Comparison of ENCODE assay signal across 29 cellular contexts in genomic region chr1:62207187-62207586, GRCh38. TPM values are rescaled to one million over a fixed set of nuclear protein-coding genes. Genes with fewer than 3 reads are reported as not detected.
A peak's percentile ranks its signal among the peaks of the same experiment; 100 is the strongest.
DNase-seq lines count a peak whose midpoint lies in the region; ATAC-seq, FAIRE-seq and TF ChIP-seq lines count a peak whose summit lies in the region.
"Had no signal": no experiment of that assay in that cellular context is flagged by ENCODE, and none has a peak within 500 bp of the region (broad histone marks: within the 10 kb centered on the region; RNA-seq: fewer than 3 reads in every experiment).

No MANE protein-coding gene starts in this region.

- 4% methylated on average over 2 of the region's 2 CpGs for WGBS in HepG2 (ENCODE audit: low lambda C conversion rate)
- 83% methylated on average over 2 of the region's 2 CpGs for WGBS in right lobe of liver (ENCODE audit: insufficient coverage, low coverage, low lambda C conversion rate, missing lambda C conversion rate)
- WGBS in K562 (ENCODE audit: insufficient coverage, low coverage, missing lambda C conversion rate), result 0% methylated on average over 2 of the region's 2 CpGs

- CTCF ChIA-PET in HepG2 (lab: Yijun Ruan, JAX; ENCODE audit: low intra/inter-chr PET ratio, low total read pairs), result no interaction called here
- CTCF ChIA-PET in K562 (lab: Yijun Ruan, JAX; ENCODE audit: low intra/inter-chr PET ratio), result no interaction called here

- POLR2A ChIA-PET in HepG2 (lab: Yijun Ruan, JAX), result no interaction called here
- POLR2A ChIA-PET in K562 (lab: Yijun Ruan, JAX), result no interaction called here

- TF ChIP-seq CTCF in HepG2 (CRISPR knock-in tag; IDR thresholded peaks at IDR 0.05) (no peak), right lobe of liver (IDR thresholded peaks at IDR 0.05) (no peak), K562 (IDR thresholded peaks at IDR 0.05 in 2 of 3, conservative IDR thresholded peaks at IDR 0.05 in 1 of 3; ENCODE audit: insufficient read depth in 2 of 3, low read depth in 1 of 3, low read length in 3 of 3) (no peak), upper lobe of right lung (IDR thresholded peaks at IDR 0.05) (no peak)

- no peak overlapping the region for H3K9ac ChIP-seq in HepG2 (ENCODE audit: insufficient read depth, low read depth, low read length)
- no peak overlapping the region for H3K9ac ChIP-seq in K562 (ENCODE audit: insufficient read depth in 1 of 2, low read depth in 2 of 2, low read length in 2 of 2)
- H3K9ac ChIP-seq: BLaER1 had no signal

- no peaks in the 10 kb centered on the region for H4K20me1 ChIP-seq in HepG2 (ENCODE audit: insufficient read depth, low read length)
- H4K20me1 ChIP-seq in K562 (replicated peaks; ENCODE audit: control insufficient read depth, insufficient read depth, low read length), result no peaks in the 10 kb centered on the region
- H4K20me1 ChIP-seq: BLaER1 had no signal

- ATAC-seq in HepG2 (no peak), right lobe of liver (no peak), K562 (no peak), upper lobe of right lung (no peak)
- ATAC-seq: CD8-positive, alpha-beta T cell; HCT116 had no signal

- in situ Hi-C loops in HepG2 (cut with HindIII; ENCODE audit: extremely low pct_ligation_motif_present, low pct_unique_long_range_greater_than_20kb), result no loop called here
- in situ Hi-C loops in K562 (cut with MboI), result no loop called here

- TF ChIP-seq EP300 in HepG2 (IDR thresholded peaks at IDR 0.05; ENCODE audit: low read depth in 2 of 2, low read length in 2 of 2), result no peak
- no peak for TF ChIP-seq EP300 in HepG2 (CRISPR knock-in tag; IDR thresholded peaks at IDR 0.05; ENCODE audit: borderline replicate concordance)
- TF ChIP-seq EP300 in K562 (IDR thresholded peaks at IDR 0.05; ENCODE audit: low read length), result no peak

- H3K4me2 ChIP-seq in HepG2 (ENCODE audit: low read depth, low read length) (no peak overlapping the region), K562 (ENCODE audit: insufficient read depth, low read length) (no peak overlapping the region)
- H3K4me2 ChIP-seq: BLaER1 had no signal

- FAIRE-seq in HepG2 (lab: Jason Lieb, UNC) (no peak), K562 (lab: Jason Lieb, UNC) (no peak)
- FAIRE-seq: A204.1, D721Med, GM12891, GM18507 had no signal

- no peaks in the 10 kb centered on the region for H3K36me3 ChIP-seq in HepG2 (replicated peaks in 1 of 2; ENCODE audit: control insufficient read depth in 1 of 2, insufficient read depth in 2 of 2, low read length in 2 of 2)
- no peaks in the 10 kb centered on the region for H3K36me3 ChIP-seq in right lobe of liver
- no peaks in the 10 kb centered on the region for H3K36me3 ChIP-seq in K562 (ENCODE audit: control insufficient read depth, insufficient read depth, low read length)
- H3K36me3 ChIP-seq in upper lobe of right lung, result no peaks in the 10 kb centered on the region
- H3K36me3 ChIP-seq: BLaER1 had no signal

- H3K9me3 ChIP-seq in HepG2 (ENCODE audit: low read length) (peaks cover 16% of the 10 kb centered on the region; the same call in 1 of the 2 replicates), right lobe of liver (peaks cover 0 to 5% (median 0%) of the 10 kb centered on the region in 4 donors), K562 (replicated peaks; ENCODE audit: control insufficient read depth, insufficient read depth, low read depth, low read length) (no peaks in the 10 kb centered on the region), upper lobe of right lung (peaks cover 7% of the 10 kb centered on the region)
- H3K9me3 ChIP-seq: Caco-2 had no signal

- H3K4me3 ChIP-seq in HepG2 (replicated peaks in 1 of 3; ENCODE audit: insufficient read depth in 1 of 3, low read depth in 2 of 3, low read length in 3 of 3) (no peak overlapping the region), right lobe of liver (no peak overlapping the region), K562 (no peak overlapping the region), upper lobe of right lung (no peak overlapping the region)
- H3K4me3 ChIP-seq: BLaER1 had no signal

- intact Hi-C loops in HepG2 (cut with micrococcal nuclease; ENCODE audit: unreplicated experiment) (no loop called here), right lobe of liver (cut with DNase I) (no loop called here), K562 (cut with micrococcal nuclease) (no loop called here), upper lobe of right lung (cut with DNase I) (no loop called here)

- peaks cover under 1% of the 10 kb centered on the region; the same call in 1 of the 2 replicates for H3K4me1 ChIP-seq in HepG2 (ENCODE audit: insufficient read depth, low read length)
- H3K4me1 ChIP-seq in right lobe of liver, result no peaks in the 10 kb centered on the region
- no peaks in the 10 kb centered on the region for H3K4me1 ChIP-seq in K562 (replicated peaks in 1 of 2; ENCODE audit: control insufficient read depth in 2 of 2, insufficient read depth in 2 of 2, low read length in 2 of 2)
- H3K4me1 ChIP-seq in upper lobe of right lung, result no peaks in the 10 kb centered on the region
- H3K4me1 ChIP-seq: Caco-2 had no signal

- TF ChIP-seq RAD21 in HepG2 (CRISPR knock-in tag; IDR thresholded peaks at IDR 0.05) (no peak), K562 (CRISPR knock-in tag; conservative IDR thresholded peaks at IDR 0.05 in 1 of 2, IDR thresholded peaks at IDR 0.05 in 1 of 2) (no peak)

- no peak overlapping the region for H3K27ac ChIP-seq in HepG2 (ENCODE audit: extremely low read length, insufficient read depth, low read length)
- no peak overlapping the region for H3K27ac ChIP-seq in right lobe of liver
- no peak overlapping the region for H3K27ac ChIP-seq in K562 (ENCODE audit: extremely low read depth, low read depth, low read length)
- H3K27ac ChIP-seq in upper lobe of right lung, result no peak overlapping the region
- H3K27ac ChIP-seq in substantia nigra (ENCODE audit: low read depth, low read length, poor library complexity, severe bottlenecking), result no peak overlapping the region
- H3K27ac ChIP-seq: 22Rv1, BLaER1, C4-2B had no signal

- H3K27me3 ChIP-seq in HepG2 (ENCODE audit: control insufficient read depth in 1 of 2, insufficient read depth in 2 of 2, low read length in 2 of 2) (no peaks in the 10 kb centered on the region; a peak in 1 of 5 replicates), right lobe of liver (no peaks in the 10 kb centered on the region), K562 (ENCODE audit: control insufficient read depth in 2 of 2, insufficient read depth in 2 of 2, low read length in 2 of 2) (no peaks in the 10 kb centered on the region), upper lobe of right lung (no peaks in the 10 kb centered on the region)
- H3K27me3 ChIP-seq: BLaER1 had no signal

- TF ChIP-seq POLR2A in HepG2 (IDR thresholded peaks at IDR 0.05; ENCODE audit: insufficient read depth in 1 of 2, low read depth in 2 of 2, low read length in 2 of 2) (no peak), right lobe of liver (IDR thresholded peaks at IDR 0.05) (no peak), K562 (conservative IDR thresholded peaks at IDR 0.05) (no peak)

- no peaks in the 10 kb centered on the region for H3K9me1 ChIP-seq in K562 (ENCODE audit: control insufficient read depth, insufficient read depth, low read length)

- BruUV-seq in HepG2 (replicated peaks; lab: Mats Ljungman, UMichigan) (no TSS peak), K562 (replicated peaks; lab: Mats Ljungman, UMichigan) (no TSS peak)

- no peaks in the 10 kb centered on the region for H3K79me2 ChIP-seq in HepG2 (ENCODE audit: insufficient read depth, low read length)
- no peaks in the 10 kb centered on the region for H3K79me2 ChIP-seq in K562 (ENCODE audit: control insufficient read depth, insufficient read depth, low read length)

- H2AFZ ChIP-seq in HepG2 (ENCODE audit: low read length) (no peak overlapping the region), K562 (ENCODE audit: low read depth, low read length) (no peak overlapping the region)

- DNase-seq in DMS 273 (lab: John Stamatoyannopoulos, UW; ENCODE audit: unreplicated experiment), result peak; percentile 20
- no peak for DNase-seq in DMS 273 treated with DMSO at 0.1 percent for 48 hours (lab: John Stamatoyannopoulos, UW)
- no peak for DNase-seq in HepG2 (ENCODE audit: low spot score)
- no peak for DNase-seq in right lobe of liver
- DNase-seq in K562 (ENCODE audit: extremely low read depth in 1 of 4, low spot score in 3 of 4), result no peak
- DNase-seq in upper lobe of right lung, result peak; percentile 1
- DNase-seq in activated CD4-positive, CD25-positive, alpha-beta regulatory T cell (lab: John Stamatoyannopoulos, UW), result no peak
- no peak for DNase-seq in substantia nigra (lab: John Stamatoyannopoulos, UW)
- DNase-seq: Caco-2; CD4-positive, CD25-positive, alpha-beta regulatory T cell; CD8-positive, alpha-beta T cell; DMS153; DMS79 treated with DMSO at 0.1 percent for 48 hours; GF-D8; H9; HFFc6 had no signal

RNA-seq across cellular contexts. Expression of gene L1TD1, which starts 12.5 kb away (rescaled TPM):
- total RNA-seq in HepG2 (2016; rRNA removed; fragmentation: Illumina TruSeq; extraction: Trizol) (not detected in 2 replicates), right lobe of liver (under 1 TPM in 1 of 6 experiments, not detected in 5; 0.04 TPM), K562 (2014; rRNA removed) (not detected in 2 replicates), K562 (2014; rRNA removed; fragmentation: Illumina TruSeq; extraction: Trizol) (not detected in 2 replicates), K562 (2015; rRNA removed; fragmentation: Illumina TruSeq; extraction: Trizol) (not detected in 2 replicates), K562 (2021) (0.09 and 0.31 TPM in 2 replicates), upper lobe of right lung (0.67 TPM)
- not detected in 2 replicates for total RNA-seq in HepG2 (2016; cell fraction: cytosol; rRNA removed; fragmentation: Illumina TruSeq; extraction: Trizol; ENCODE audit: low read depth)
- not detected in 2 replicates for total RNA-seq in HepG2 (2016; cell fraction: insoluble cytoplasmic fraction; rRNA removed; fragmentation: Illumina TruSeq; extraction: Trizol)
- total RNA-seq in HepG2 (2016; cell fraction: membrane; rRNA removed; fragmentation: Illumina TruSeq; extraction: Trizol), result not detected in 2 replicates
- not detected in 2 replicates for total RNA-seq in HepG2 (2016; cell fraction: nucleus; rRNA removed; fragmentation: Illumina TruSeq; extraction: Trizol)
- polyA plus RNA-seq in HepG2 (2011; rRNA removed) (not detected in 2 replicates), K562 (2011; rRNA removed) (not detected in 2 replicates), K562 (2014; fragmentation: Illumina TruSeq; extraction: Trizol) (not detected in 2 replicates), K562 (2014; fragmentation: Nextera tagmentation; extraction: Ambion mirVana) (not detected), K562 (2014; rRNA removed) (not detected in 2 replicates)
- polyA plus RNA-seq in HepG2 (2011; cell fraction: cytosol; rRNA removed), result not detected in 2 replicates
- 0.03 TPM in 1 of 2 replicates, not detected in the other for polyA plus RNA-seq in HepG2 (2011; cell fraction: nucleus; rRNA removed)
- polyA plus RNA-seq in HepG2 (2012), result not detected in 2 replicates
- not detected in 2 replicates for polyA plus RNA-seq in HepG2 (2016; cell fraction: cytosol; fragmentation: Illumina TruSeq; extraction: Trizol; ENCODE audit: low read depth)
- not detected in 2 replicates for polyA plus RNA-seq in HepG2 (2016; cell fraction: insoluble cytoplasmic fraction; fragmentation: Illumina TruSeq; extraction: Trizol; ENCODE audit: low read depth)
- polyA plus RNA-seq in HepG2 (2016; cell fraction: membrane; fragmentation: Illumina TruSeq; extraction: Trizol; ENCODE audit: low read depth), result not detected in 2 replicates
- polyA plus RNA-seq in HepG2 (2016; cell fraction: nucleus; fragmentation: Illumina TruSeq; extraction: Trizol; ENCODE audit: insufficient read depth, low read depth), result not detected in 2 replicates
- polyA minus RNA-seq in HepG2 (2011; rRNA and poly(A)+ RNA removed; ENCODE audit: low replicate concordance), result not detected in 2 replicates
- polyA minus RNA-seq in HepG2 (2011; cell fraction: cytosol; rRNA and poly(A)+ RNA removed), result not detected in 2 replicates
- not detected in 2 replicates for polyA minus RNA-seq in HepG2 (2011; cell fraction: nucleus; rRNA and poly(A)+ RNA removed)
- not detected in 2 replicates for total RNA-seq in K562 (2011; cell fraction: chromatin; rRNA removed; ENCODE audit: low replicate concordance)
- not detected in 2 replicates for total RNA-seq in K562 (2011; cell fraction: nucleolus; rRNA removed)
- not detected in 2 replicates for total RNA-seq in K562 (2011; cell fraction: nucleoplasm; rRNA removed)
- polyA plus RNA-seq in K562 (2011; cell fraction: cytosol; rRNA removed), result not detected in 2 replicates
- not detected in 2 replicates for polyA plus RNA-seq in K562 (2011; cell fraction: nucleus; rRNA removed)
- polyA plus RNA-seq in K562 (2012), result not detected in 2 replicates
- polyA minus RNA-seq in K562 (2011; rRNA and poly(A)+ RNA removed), result not detected in 2 replicates
- polyA minus RNA-seq in K562 (2011; cell fraction: cytosol; rRNA and poly(A)+ RNA removed), result not detected in 2 replicates
- polyA minus RNA-seq in K562 (2011; cell fraction: nucleus; rRNA and poly(A)+ RNA removed), result not detected in 2 replicates
- total RNA-seq: B cell; CD4-positive, CD25-positive, alpha-beta regulatory T cell; CD8-positive, alpha-beta T cell; Daoy; G401; H4; HFFc6 had no signal
- polyA plus RNA-seq: AG04450; CD4-positive, CD25-positive, alpha-beta regulatory T cell had no signal

Comparison
In these comparisons a context has a peak if more than half of its experiments do, and no peak if none do; other contexts are left out.
1. DNase-seq: peak in DMS 273 (single experiment) and upper lobe of right lung (single experiment); none in DMS 273 treated with DMSO at 0.1 percent for 48 hours (single experiment), HepG2 (single experiment), right lobe of liver (0 of 3), K562 (0 of 4), activated CD4-positive, CD25-positive, alpha-beta regulatory T cell (0 of 4) and substantia nigra (0 of 49).